ENCODE assay signal across 8 cellular contexts in genomic region chr15:40891810-40892448, GRCh38. TPM values are rescaled to one million over a fixed set of nuclear protein-coding genes. Genes with fewer than 3 reads are reported as not detected.
DNase-seq lines count a peak whose midpoint lies in the region; ATAC-seq and TF ChIP-seq lines count a peak whose summit lies in the region.

No MANE protein-coding gene starts in this region.

- BruUV-seq in mammary epithelial cell (replicated peaks; lab: Mats Ljungman, UMichigan): no TSS peak

- 0% methylated on average over 4 of the region's 4 CpGs for WGBS in mammary epithelial cell (ENCODE audit: low coverage, missing lambda C conversion rate)

- H3K36me3 Mint-ChIP-seq in CD4-positive, alpha-beta memory T cell: peaks cover 0 to 13% of the 10 kb centered on the region in 2 donors
- peaks cover 4% of the 10 kb centered on the region for H3K36me3 Mint-ChIP-seq in mesothelial cell of epicardium

- H3K9ac ChIP-seq in mammary epithelial cell (ENCODE audit: insufficient read depth, low read length): no peak overlapping the region

- H4K20me1 ChIP-seq in mammary epithelial cell (ENCODE audit: insufficient read depth, low read length): no peaks in the 10 kb centered on the region

- H2AFZ ChIP-seq in mammary epithelial cell (ENCODE audit: low read depth, low read length): no peak overlapping the region

- H3K27ac ChIP-seq in CD4-positive, alpha-beta memory T cell (ENCODE audit: low read depth, low read length): no peak overlapping the region
- no peak overlapping the region for H3K27ac ChIP-seq in mammary epithelial cell (ENCODE audit: insufficient read depth, low read depth, low read length)
- no peak overlapping the region for H3K27ac ChIP-seq in gastrocnemius medialis

- in situ Hi-C loops in mammary epithelial cell (cut with MboI; ENCODE audit: low sequenced_read_pairs in 2 of 2): loop anchor here (5.0 kb wide), 2 partner anchors 35 to 40 kb away; no protein-coding TSS in a partner anchor
- in situ Hi-C loops in gastrocnemius medialis (cut with MboI; ENCODE audit: low sequenced_read_pairs in 4 of 4): loop anchor here in 2 of 4 donors (5.0 to 25.0 kb wide), 5 partner anchors 35 to 380 kb away; partner anchors contain the start of genes KNL1 (in 2 of the 2) and RAD51 (in 1 of the 2)

- H3K36me3 ChIP-seq in CD4-positive, alpha-beta memory T cell (ENCODE audit: insufficient read depth, low read length): no peaks in the 10 kb centered on the region
- H3K36me3 ChIP-seq in mammary epithelial cell (ENCODE audit: insufficient read depth, low read length) (no peaks in the 10 kb centered on the region), gastrocnemius medialis (peaks cover 0 to 1% of the 10 kb centered on the region in 2 donors)

- H3K4me1 Mint-ChIP-seq in CD4-positive, alpha-beta memory T cell: peaks cover 22 to 46% (median 32%) of the 10 kb centered on the region in 4 donors
- H3K4me1 Mint-ChIP-seq in mesothelial cell of epicardium: peaks cover 19% of the 10 kb centered on the region

- H3K9me3 Mint-ChIP-seq in CD4-positive, alpha-beta memory T cell: no peaks in the 10 kb centered on the region
- no peaks in the 10 kb centered on the region for H3K9me3 Mint-ChIP-seq in mesothelial cell of epicardium

- no peaks in the 10 kb centered on the region for H3K27me3 ChIP-seq in CD4-positive, alpha-beta memory T cell (ENCODE audit: insufficient read depth, low read length)
- H3K27me3 ChIP-seq in mammary epithelial cell (ENCODE audit: insufficient read depth, low read length) (no peaks in the 10 kb centered on the region), gastrocnemius medialis (no peaks in the 10 kb centered on the region)

- DNase-seq in CD4-positive, alpha-beta memory T cell: peak in 3 of 5 donors; percentile 16 to 34 (median 19)
- DNase-seq in NCI-H82 (lab: John Stamatoyannopoulos, UW) (peak; percentile 70), mammary epithelial cell (peak; percentile 75), mesothelial cell of epicardium (ENCODE audit: low spot score in 2 of 2, unreplicated experiment in 2 of 2) (peak in 1 of 2 experiments; percentile 68), gastrocnemius medialis (no peak), 8988T (no peak)

- intact Hi-C loops in CD4-positive, alpha-beta memory T cell (cut with micrococcal nuclease): loop anchor here (5.0 to 10.0 kb wide), 4 partner anchors 215 to 375 kb away; partner anchors contain the start of genes CCDC32, INO80 and RPUSD2
- intact Hi-C loops in mammary epithelial cell (cut with micrococcal nuclease): loop anchor here (2.0 to 5.0 kb wide), 2 partner anchors 17 to 85 kb away; partner anchors contain the start of genes DNAJC17, RHOV and ZFYVE19
- intact Hi-C loops in gastrocnemius medialis (cut with DNase I; ENCODE audit: low total_unique reads): loop anchor here (5.0 to 10.0 kb wide), 4 partner anchors 87 to 370 kb away; partner anchors contain the start of genes DNAJC17, KNL1 and ZFYVE19

- H3K4me2 ChIP-seq in mammary epithelial cell (ENCODE audit: insufficient read depth, low read depth, low read length): no peak overlapping the region

- H3K9me3 ChIP-seq in CD4-positive, alpha-beta memory T cell (ENCODE audit: control insufficient read depth in 1 of 2, low read length in 2 of 2): no peaks in the 10 kb centered on the region
- H3K9me3 ChIP-seq in mammary epithelial cell (replicated peaks; ENCODE audit: insufficient read depth, low read length) (no peaks in the 10 kb centered on the region), gastrocnemius medialis (no peaks in the 10 kb centered on the region)

- no peak for TF ChIP-seq POLR2A in gastrocnemius medialis (IDR thresholded peaks at IDR 0.05)

- peak overlapping the region in 2 of 8 donors; percentile 20 to 49 for H3K4me3 Mint-ChIP-seq in CD4-positive, alpha-beta memory T cell
- peak overlapping the region; percentile 36 for H3K4me3 Mint-ChIP-seq in mesothelial cell of epicardium

- dilution Hi-C loops in mammary epithelial cell (cut with HindIII; ENCODE audit: low sequenced_read_pairs): no loop called here

- peaks cover 19% of the 10 kb centered on the region for H3K79me2 ChIP-seq in mammary epithelial cell (ENCODE audit: insufficient read depth, low read length)

- peak overlapping the region in 4 of 7 donors; percentile 12 to 57 (median 40) for H3K27ac Mint-ChIP-seq in CD4-positive, alpha-beta memory T cell
- peak overlapping the region; percentile 59 for H3K27ac Mint-ChIP-seq in mesothelial cell of epicardium

- no peaks in the 10 kb centered on the region for H3K27me3 Mint-ChIP-seq in CD4-positive, alpha-beta memory T cell
- H3K27me3 Mint-ChIP-seq in mesothelial cell of epicardium (ENCODE audit: low read depth): peaks cover 1% of the 10 kb centered on the region

- TF ChIP-seq CTCF in mammary epithelial cell (conservative IDR thresholded peaks at IDR 0.05 in 1 of 2, IDR thresholded peaks at IDR 0.05 in 1 of 2; ENCODE audit: extremely low read depth in 1 of 2, insufficient read depth in 1 of 2, low read depth in 1 of 2, low read length in 2 of 2): peak; percentile 69 to 89
- peak; percentile 63 for TF ChIP-seq CTCF in mesothelial cell of epicardium (IDR thresholded peaks at IDR 0.05; ENCODE audit: unreplicated experiment)
- peak in 1 of 5 experiments; percentile 59 for TF ChIP-seq CTCF in gastrocnemius medialis (IDR thresholded peaks at IDR 0.05 in 4 of 5, conservative IDR thresholded peaks at IDR 0.05 in 1 of 5)

- CTCF ChIA-PET in CD4-positive, alpha-beta memory T cell (lab: Charles Lee; ENCODE audit: partially characterized antibody): interaction anchor here (0.6 to 6.1 kb wide), 18 partner anchors 9 to 294 kb away, joined by 3 to 200 read pairs (median 4); partner anchors contain the start of gene RHOV
- CTCF ChIA-PET in mammary epithelial cell (lab: Charles Lee; ENCODE audit: low non-redundant PET): interaction anchor here (0.6 to 1.7 kb wide), 6 partner anchors 18 to 105 kb away, joined by 3 to 29 read pairs (median 7); partner anchors contain the start of gene RHOV

- POLR2A ChIA-PET in CD4-positive, alpha-beta memory T cell (lab: Charles Lee; ENCODE audit: partially characterized antibody): interaction anchor here (0.6 to 1.5 kb wide), 5 partner anchors 28 to 225 kb away, joined by 3 to 7 read pairs (median 3); no protein-coding TSS in a partner anchor

- peaks cover 21% of the 10 kb centered on the region for H3K4me1 ChIP-seq in CD4-positive, alpha-beta memory T cell (ENCODE audit: insufficient read depth, low read length)
- H3K4me1 ChIP-seq in mammary epithelial cell (ENCODE audit: insufficient read depth, low read length): peaks cover 18% of the 10 kb centered on the region
- peaks cover 13 to 17% of the 10 kb centered on the region in 2 donors for H3K4me1 ChIP-seq in gastrocnemius medialis

- no peak overlapping the region for H3K4me3 ChIP-seq in CD4-positive, alpha-beta memory T cell (ENCODE audit: low read length in 2 of 2)
- H3K4me3 ChIP-seq in mammary epithelial cell (replicated peaks in 1 of 3; ENCODE audit: insufficient read depth in 1 of 3, low read depth in 2 of 3, low read length in 3 of 3): no peak overlapping the region
- no peak overlapping the region for H3K4me3 ChIP-seq in gastrocnemius medialis

- ATAC-seq in GM19035 (IDR thresholded peaks at IDR 0.05; ENCODE audit: unreplicated experiment) (peak; percentile 29), GM18861 (IDR thresholded peaks at IDR 0.05; ENCODE audit: unreplicated experiment) (no peak), gastrocnemius medialis (no peak)

RNA-seq across cellular contexts. Expression of gene VPS18, which starts 2.3 kb away (rescaled TPM):
- 10 to 100 TPM; 18.4 to 20.3 TPM for total RNA-seq in CD4-positive, alpha-beta memory T cell
- 10 to 100 TPM; 14.6 to 21.6 TPM for polyA plus RNA-seq in CD4-positive, alpha-beta memory T cell
- total RNA-seq in mammary epithelial cell (10 to 100 TPM; 21.5 to 56.0 TPM), mesothelial cell of epicardium (30.1 to 31.2 TPM (median 30.5 TPM) in 3 replicates), gastrocnemius medialis (10 to 100 TPM; 18.5 to 26.1 (median 19.3) TPM)
- polyA plus RNA-seq in mammary epithelial cell: 18.4 TPM
- 43.4 TPM for polyA minus RNA-seq in mammary epithelial cell

RNA-seq across cellular contexts. Expression of gene RHOV, which starts 17.9 kb away (rescaled TPM):
- total RNA-seq in CD4-positive, alpha-beta memory T cell: not detected
- polyA plus RNA-seq in CD4-positive, alpha-beta memory T cell: not detected
- total RNA-seq in mammary epithelial cell (under 1 TPM; 0.83 to 0.87 TPM), mesothelial cell of epicardium (3.4 to 4.4 TPM (median 3.4 TPM) in 3 replicates), gastrocnemius medialis (not detected)
- polyA plus RNA-seq in mammary epithelial cell: 0.90 TPM
- polyA minus RNA-seq in mammary epithelial cell: not detected

RNA-seq across cellular contexts. Expression of gene DLL4, which starts 37.2 kb away (rescaled TPM):
- total RNA-seq in CD4-positive, alpha-beta memory T cell: not detected
- polyA plus RNA-seq in CD4-positive, alpha-beta memory T cell: not detected
- total RNA-seq in mammary epithelial cell (under 1 TPM in 1 of 2 donors, not detected in 1; under 0.01 TPM), mesothelial cell of epicardium (0.20 to 0.31 TPM (median 0.24 TPM) in 3 replicates), gastrocnemius medialis (10 to 100 TPM in 2 of 4 donors, 1 to 10 TPM in 2; 5.9 to 15.7 (median 8.9) TPM)
- polyA plus RNA-seq in mammary epithelial cell: not detected
- not detected for polyA minus RNA-seq in mammary epithelial cell

RNA-seq across cellular contexts. Expression of gene SPINT1, which starts 48.1 kb away (rescaled TPM):
- total RNA-seq in CD4-positive, alpha-beta memory T cell: 1 to 10 TPM; 3.8 to 4.0 TPM
- 1 to 10 TPM; 4.0 to 5.3 TPM for polyA plus RNA-seq in CD4-positive, alpha-beta memory T cell
- 100 to 1,000 TPM; 154 to 226 TPM for total RNA-seq in mammary epithelial cell
- 204 TPM for polyA plus RNA-seq in mammary epithelial cell
- polyA minus RNA-seq in mammary epithelial cell: 283 TPM
- 141 to 152 TPM (median 147 TPM) in 3 replicates for total RNA-seq in mesothelial cell of epicardium
- 1 to 10 TPM in 2 of 4 donors, under 1 TPM in 1, not detected in 1; 0.42 to 5.0 (median 1.0) TPM for total RNA-seq in gastrocnemius medialis

Comparison
In these comparisons a context has a peak if more than half of its experiments do, and no peak if none do; other contexts are left out.
1. DNase-seq: peak in CD4-positive, alpha-beta memory T cell (3 of 5), NCI-H82 (single experiment) and mammary epithelial cell (single experiment); none in gastrocnemius medialis (0 of 2) and 8988T (single experiment).